ENCODE assay signal across 15 cellular contexts in the genomic region with DNA sequence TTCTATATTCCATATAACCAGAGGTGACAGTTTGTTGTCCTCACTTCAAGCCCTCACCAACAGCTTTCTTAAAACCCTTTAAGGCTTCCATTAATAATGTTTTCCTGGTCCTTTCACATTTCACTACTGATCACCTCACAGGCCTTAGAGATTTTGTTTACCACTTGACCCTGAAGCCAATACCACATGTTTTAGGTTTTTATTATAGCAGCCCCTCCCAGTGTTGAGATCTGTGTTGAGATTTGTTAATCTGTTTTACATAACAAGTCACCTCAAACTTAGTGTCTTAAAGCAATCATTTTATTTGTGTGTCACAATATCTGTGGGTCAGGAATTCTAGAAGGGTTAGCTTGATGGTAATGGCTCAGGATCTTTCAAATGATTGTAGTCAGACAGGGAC.
"Had no signal": no experiment of that assay in that cellular context is flagged by ENCODE, and none has a peak within 500 bp of the region (broad histone marks: within the 10 kb centered on the region; RNA-seq: fewer than 3 reads in every experiment).

No MANE protein-coding gene starts in this region.

- H3K4me3 Mint-ChIP-seq: activated CD4-positive, alpha-beta T cell treated with anti-CD3 and anti-CD28 coated beads for 36 hours; activated naive CD4-positive, alpha-beta T cell treated with anti-CD3 and anti-CD28 coated beads, Interleukin-2, amount 50 U/mL, for 24 hours; dendritic cell treated with granulocyte-macrophage colony-stimulating factor and Interleukin-4, amounts not matched to agents 40 ng/mL and 50 ng/mL, for 4 days; WTC11 had no signal

- H3K27ac Mint-ChIP-seq: activated CD4-positive, alpha-beta T cell treated with anti-CD3 and anti-CD28 coated beads for 36 hours; activated naive CD4-positive, alpha-beta T cell treated with anti-CD3 and anti-CD28 coated beads, Interleukin-2, amount 50 U/mL, for 24 hours; dendritic cell treated with granulocyte-macrophage colony-stimulating factor and Interleukin-4, amounts not matched to agents 40 ng/mL and 50 ng/mL, for 4 days; WTC11 had no signal

- H3K9ac ChIP-seq: parathyroid adenoma had no signal

- H3K79me2 ChIP-seq: parathyroid adenoma had no signal

- H3K9me3 ChIP-seq: esophagus muscularis mucosa, neutrophil, sigmoid colon, thyroid gland had no signal

- H3K27me3 Mint-ChIP-seq: activated CD4-positive, alpha-beta T cell treated with anti-CD3 and anti-CD28 coated beads for 36 hours; activated naive CD4-positive, alpha-beta T cell treated with anti-CD3 and anti-CD28 coated beads, Interleukin-2, amount 50 U/mL, for 24 hours; dendritic cell treated with granulocyte-macrophage colony-stimulating factor and Interleukin-4, amounts not matched to agents 40 ng/mL and 50 ng/mL, for 4 days had no signal

- H2AFZ ChIP-seq: parathyroid adenoma had no signal

- H3K27me3 ChIP-seq: esophagus muscularis mucosa, neutrophil, sigmoid colon, thyroid gland had no signal

- H3K4me1 ChIP-seq: esophagus muscularis mucosa, parathyroid adenoma, thyroid gland had no signal

- ATAC-seq: activated CD4-positive, alpha-beta T cell treated with anti-CD3 and anti-CD28 coated beads for 36 hours; WTC11 had no signal

- DNase-seq: activated CD4-positive, alpha-beta T cell treated with anti-CD3 and anti-CD28 coated beads for 36 hours; activated CD4-positive, alpha-beta T cell treated with anti-CD3 and anti-CD28 coated beads, Interleukin-2, amount 50 U/mL, for 48 hours; activated effector memory CD4-positive, alpha-beta T cell treated with anti-CD3 and anti-CD28 coated beads, Interleukin-2, amount 50 U/mL, for 16 hours; activated T-cell treated with anti-CD3 and anti-CD28 coated beads, Interleukin-2, amount 50 U/mL, for 1 hour; effector CD8-positive, alpha-beta T cell; sigmoid colon; stimulated activated naive CD4-positive, alpha-beta T cell treated with Interleukin-2 at 50 U/mL for 16 hours; thyroid gland had no signal

- H3K4me1 Mint-ChIP-seq: activated CD4-positive, alpha-beta T cell treated with anti-CD3 and anti-CD28 coated beads for 36 hours; activated naive CD4-positive, alpha-beta T cell treated with anti-CD3 and anti-CD28 coated beads, Interleukin-2, amount 50 U/mL, for 24 hours had no signal

- H3K4me3 ChIP-seq: esophagus muscularis mucosa, lung, sigmoid colon, thyroid gland had no signal

- H3K9me3 Mint-ChIP-seq: activated naive CD4-positive, alpha-beta T cell treated with anti-CD3 and anti-CD28 coated beads, Interleukin-2, amount 50 U/mL, for 24 hours; dendritic cell treated with granulocyte-macrophage colony-stimulating factor and Interleukin-4, amounts not matched to agents 40 ng/mL and 50 ng/mL, for 4 days; WTC11 had no signal

- H3K27ac ChIP-seq: esophagus muscularis mucosa, neutrophil, parathyroid adenoma, sigmoid colon, thyroid gland had no signal
